ENCODE assay signal across 8 cellular contexts in the genomic region with DNA sequence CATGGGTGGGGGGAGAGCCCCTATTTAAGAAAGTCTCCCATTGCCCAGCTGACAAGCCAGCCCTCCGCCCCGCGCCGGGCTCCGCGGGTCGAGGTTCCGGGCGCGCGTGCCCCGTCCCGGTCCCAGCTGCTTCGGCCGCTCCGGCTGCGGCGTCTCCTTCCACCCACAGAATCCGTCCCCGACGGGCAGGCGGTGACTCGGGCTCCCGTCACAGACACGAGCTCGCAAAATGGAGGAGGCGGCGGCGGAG. TPM values are rescaled to one million over a fixed set of nuclear protein-coding genes. Genes with fewer than 3 reads are reported as not detected.
DNase-seq lines count a peak whose midpoint lies in the region; ATAC-seq and TF ChIP-seq lines count a peak whose summit lies in the region.

No MANE protein-coding gene starts in this region.

- peak overlapping the region; percentile 74 for H3K4me3 Mint-ChIP-seq in WTC11

- H3K4me1 ChIP-seq in skeletal muscle satellite cell (ENCODE audit: control insufficient read depth, insufficient read depth, low read length) = peaks cover 9% of the 10 kb centered on the region

- H3K9me3 Mint-ChIP-seq in WTC11 = peaks cover 7% of the 10 kb centered on the region

- H3K36me3 ChIP-seq in skeletal muscle satellite cell (ENCODE audit: insufficient read depth, low read length) = peaks cover 12% of the 10 kb centered on the region

- no peak for TF ChIP-seq CTCF in WTC11 (IDR thresholded peaks at IDR 0.05)

- peak overlapping the region; percentile 97 for H3K9ac ChIP-seq in skeletal muscle satellite cell (ENCODE audit: low read depth, low read length)

- no peaks in the 10 kb centered on the region for H3K9me3 ChIP-seq in skeletal muscle satellite cell (replicated peaks; ENCODE audit: low read length)

- H3K4me3 ChIP-seq in skeletal muscle satellite cell (ENCODE audit: low read length) = peak overlapping the region; percentile 80

- CTCF ChIA-PET in WTC11 (lab: Charles Lee) = interaction anchor here (0.6 to 1.8 kb wide), 10 partner anchors 9 to 400 kb away, joined by 3 to 6 read pairs (median 3); no protein-coding TSS in a partner anchor

- H3K27me3 ChIP-seq in skeletal muscle satellite cell (ENCODE audit: control insufficient read depth, insufficient read depth, low read length) = no peaks in the 10 kb centered on the region

- ATAC-seq in GM19035 (IDR thresholded peaks at IDR 0.05; ENCODE audit: unreplicated experiment) = peak; percentile 22
- peak; percentile 6 for ATAC-seq in HG02884 (IDR thresholded peaks at IDR 0.05; ENCODE audit: unreplicated experiment)
- peak; percentile 1; the same call in 1 of the 2 replicates for ATAC-seq in WTC11
- ATAC-seq in left ventricle myocardium superior = peak; percentile 30

- H3K27me3 Mint-ChIP-seq in WTC11 (ENCODE audit: low read depth) = peaks cover 34% of the 10 kb centered on the region

- POLR2A ChIA-PET in WTC11 (lab: Charles Lee) = interaction anchor here (0.6 to 0.7 kb wide), 3 partner anchors 175 to 596 kb away, joined by 4 to 6 read pairs (median 4); no protein-coding TSS in a partner anchor

- H3K36me3 Mint-ChIP-seq in WTC11 = no peaks in the 10 kb centered on the region

- DNase-seq in WTC11 (ENCODE audit: low spot score) (no peak), left ventricle myocardium superior (no peak), NCI-H2196 treated with DMSO at 0.1 percent for 48 hours (lab: John Stamatoyannopoulos, UW; ENCODE audit: unreplicated experiment) (no peak), H4 (ENCODE audit: low spot score) (no peak), NAMALWA (ENCODE audit: low spot score) (no peak)

- peaks cover 43% of the 10 kb centered on the region for H3K4me1 Mint-ChIP-seq in WTC11

- intact Hi-C loops in left ventricle myocardium superior (cut with micrococcal nuclease) = loop anchor here (10.0 kb wide), 2 partner anchors 378 to 422 kb away; no protein-coding TSS in a partner anchor

- H3K27ac Mint-ChIP-seq in WTC11 = no peak overlapping the region

- peak overlapping the region; percentile 87 for H3K4me2 ChIP-seq in skeletal muscle satellite cell (ENCODE audit: low read length)

TF ChIP-seq in WTC11, 78 proteins besides CTCF, POLR2A, EP300 and RAD21:
- TF ChIP-seq CDX4 (CRISPR knock-in tag; IDR thresholded peaks at IDR 0.05; ENCODE audit: borderline replicate concordance) (no peak), CREB1 (CRISPR knock-in tag; IDR thresholded peaks at IDR 0.05) (no peak), NR2C2 (CRISPR knock-in tag; IDR thresholded peaks at IDR 0.05) (no peak), FOXK1 (CRISPR knock-in tag; IDR thresholded peaks at IDR 0.05) (no peak), ZNF317 (CRISPR knock-in tag; IDR thresholded peaks at IDR 0.05; ENCODE audit: borderline replicate concordance, low read depth) (no peak), ZNF219 (CRISPR knock-in tag; IDR thresholded peaks at IDR 0.05; ENCODE audit: borderline replicate concordance) (no peak), ZNF281 (CRISPR knock-in tag; IDR thresholded peaks at IDR 0.05) (no peak)
- TF ChIP-seq, protein P1, sequence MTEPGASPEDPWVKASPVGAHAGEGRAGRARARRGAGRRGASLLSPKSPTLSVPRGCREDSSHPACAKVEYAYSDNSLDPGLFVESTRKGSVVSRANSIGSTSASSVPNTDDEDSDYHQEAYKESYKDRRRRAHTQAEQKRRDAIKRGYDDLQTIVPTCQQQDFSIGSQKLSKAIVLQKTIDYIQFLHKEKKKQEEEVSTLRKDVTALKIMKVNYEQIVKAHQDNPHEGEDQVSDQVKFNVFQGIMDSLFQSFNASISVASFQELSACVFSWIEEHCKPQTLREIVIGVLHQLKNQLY (CRISPR knock-in tag; IDR thresholded peaks at IDR 0.05) = no peak
- TF ChIP-seq, protein P2, sequence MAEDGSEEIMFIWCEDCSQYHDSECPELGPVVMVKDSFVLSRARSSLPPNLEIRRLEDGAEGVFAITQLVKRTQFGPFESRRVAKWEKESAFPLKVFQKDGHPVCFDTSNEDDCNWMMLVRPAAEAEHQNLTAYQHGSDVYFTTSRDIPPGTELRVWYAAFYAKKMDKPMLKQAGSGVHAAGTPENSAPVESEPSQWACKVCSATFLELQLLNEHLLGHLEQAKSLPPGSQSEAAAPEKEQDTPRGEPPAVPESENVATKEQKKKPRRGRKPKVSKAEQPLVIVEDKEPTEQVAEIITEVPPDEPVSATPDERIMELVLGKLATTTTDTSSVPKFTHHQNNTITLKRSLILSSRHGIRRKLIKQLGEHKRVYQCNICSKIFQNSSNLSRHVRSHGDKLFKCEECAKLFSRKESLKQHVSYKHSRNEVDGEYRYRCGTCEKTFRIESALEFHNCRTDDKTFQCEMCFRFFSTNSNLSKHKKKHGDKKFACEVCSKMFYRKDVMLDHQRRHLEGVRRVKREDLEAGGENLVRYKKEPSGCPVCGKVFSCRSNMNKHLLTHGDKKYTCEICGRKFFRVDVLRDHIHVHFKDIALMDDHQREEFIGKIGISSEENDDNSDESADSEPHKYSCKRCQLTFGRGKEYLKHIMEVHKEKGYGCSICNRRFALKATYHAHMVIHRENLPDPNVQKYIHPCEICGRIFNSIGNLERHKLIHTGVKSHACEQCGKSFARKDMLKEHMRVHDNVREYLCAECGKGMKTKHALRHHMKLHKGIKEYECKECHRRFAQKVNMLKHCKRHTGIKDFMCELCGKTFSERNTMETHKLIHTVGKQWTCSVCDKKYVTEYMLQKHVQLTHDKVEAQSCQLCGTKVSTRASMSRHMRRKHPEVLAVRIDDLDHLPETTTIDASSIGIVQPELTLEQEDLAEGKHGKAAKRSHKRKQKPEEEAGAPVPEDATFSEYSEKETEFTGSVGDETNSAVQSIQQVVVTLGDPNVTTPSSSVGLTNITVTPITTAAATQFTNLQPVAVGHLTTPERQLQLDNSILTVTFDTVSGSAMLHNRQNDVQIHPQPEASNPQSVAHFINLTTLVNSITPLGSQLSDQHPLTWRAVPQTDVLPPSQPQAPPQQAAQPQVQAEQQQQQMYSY (CRISPR knock-in tag; IDR thresholded peaks at IDR 0.05) = no peak
- TF ChIP-seq, protein P3, sequence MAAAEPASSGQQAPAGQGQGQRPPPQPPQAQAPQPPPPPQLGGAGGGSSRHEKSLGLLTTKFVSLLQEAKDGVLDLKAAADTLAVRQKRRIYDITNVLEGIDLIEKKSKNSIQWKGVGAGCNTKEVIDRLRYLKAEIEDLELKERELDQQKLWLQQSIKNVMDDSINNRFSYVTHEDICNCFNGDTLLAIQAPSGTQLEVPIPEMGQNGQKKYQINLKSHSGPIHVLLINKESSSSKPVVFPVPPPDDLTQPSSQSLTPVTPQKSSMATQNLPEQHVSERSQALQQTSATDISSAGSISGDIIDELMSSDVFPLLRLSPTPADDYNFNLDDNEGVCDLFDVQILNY (CRISPR knock-in tag; IDR thresholded peaks at IDR 0.05) = no peak
- TF ChIP-seq, protein P4, sequence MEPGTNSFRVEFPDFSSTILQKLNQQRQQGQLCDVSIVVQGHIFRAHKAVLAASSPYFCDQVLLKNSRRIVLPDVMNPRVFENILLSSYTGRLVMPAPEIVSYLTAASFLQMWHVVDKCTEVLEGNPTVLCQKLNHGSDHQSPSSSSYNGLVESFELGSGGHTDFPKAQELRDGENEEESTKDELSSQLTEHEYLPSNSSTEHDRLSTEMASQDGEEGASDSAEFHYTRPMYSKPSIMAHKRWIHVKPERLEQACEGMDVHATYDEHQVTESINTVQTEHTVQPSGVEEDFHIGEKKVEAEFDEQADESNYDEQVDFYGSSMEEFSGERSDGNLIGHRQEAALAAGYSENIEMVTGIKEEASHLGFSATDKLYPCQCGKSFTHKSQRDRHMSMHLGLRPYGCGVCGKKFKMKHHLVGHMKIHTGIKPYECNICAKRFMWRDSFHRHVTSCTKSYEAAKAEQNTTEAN (CRISPR knock-in tag; IDR thresholded peaks at IDR 0.05) = no peak

RNA-seq across cellular contexts. Expression of gene NR3C1, which starts 0.2 kb away (rescaled TPM):
- 8.7 to 15.0 TPM (median 9.3 TPM) in 3 replicates for total RNA-seq in WTC11 (2021)
- total RNA-seq in left ventricle myocardium superior = 53.0 TPM
- total RNA-seq in skeletal muscle satellite cell (2012; rRNA removed) = 36.2 and 40.6 TPM in 2 replicates
- total RNA-seq in H4 (2014; rRNA removed; shearing (Covaris generic)) = 47.9 and 55.5 TPM in 2 replicates
